In the genomic region with DNA sequence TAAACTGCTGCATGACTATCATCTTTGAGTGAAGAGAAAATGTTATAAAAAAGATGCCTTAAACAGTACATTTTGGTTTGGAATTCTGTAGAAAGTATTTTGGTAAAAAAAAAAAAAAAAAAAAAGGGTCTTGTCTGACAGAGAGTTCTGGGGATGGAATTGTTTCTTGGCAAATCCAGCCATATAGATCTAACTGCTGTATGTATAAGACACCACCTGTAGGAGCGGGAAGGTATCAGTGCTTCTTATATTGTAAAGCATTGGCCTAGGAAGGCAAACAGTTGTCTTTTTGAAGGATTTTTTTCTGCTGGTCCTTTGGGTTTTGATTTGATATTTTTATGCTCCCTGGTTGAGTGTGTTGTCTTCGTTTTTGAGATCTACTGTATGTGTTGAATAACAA, we compare ENCODE assay signal across 1 cellular context.
TF ChIP-seq lines count a peak whose summit lies in the region.

No MANE protein-coding gene starts in this region.

TF ChIP-seq in A549, 52 proteins besides CTCF, POLR2A, EP300 and RAD21:
- TF ChIP-seq, protein P1, sequence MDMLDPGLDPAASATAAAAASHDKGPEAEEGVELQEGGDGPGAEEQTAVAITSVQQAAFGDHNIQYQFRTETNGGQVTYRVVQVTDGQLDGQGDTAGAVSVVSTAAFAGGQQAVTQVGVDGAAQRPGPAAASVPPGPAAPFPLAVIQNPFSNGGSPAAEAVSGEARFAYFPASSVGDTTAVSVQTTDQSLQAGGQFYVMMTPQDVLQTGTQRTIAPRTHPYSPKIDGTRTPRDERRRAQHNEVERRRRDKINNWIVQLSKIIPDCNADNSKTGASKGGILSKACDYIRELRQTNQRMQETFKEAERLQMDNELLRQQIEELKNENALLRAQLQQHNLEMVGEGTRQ (IDR thresholded peaks at IDR 0.05): no peak
- TF ChIP-seq MAZ (IDR thresholded peaks at IDR 0.05; ENCODE audit: borderline replicate concordance, low read depth, low read length) (no peak), HOXB5 (CRISPR knock-in tag; IDR thresholded peaks at IDR 0.05) (no peak), PHF8 (IDR thresholded peaks at IDR 0.05; ENCODE audit: borderline replicate concordance, low read depth) (no peak), ZC3H11A (IDR thresholded peaks at IDR 0.05) (no peak), KDM5A (IDR thresholded peaks at IDR 0.05) (no peak), EHF (CRISPR knock-in tag; IDR thresholded peaks at IDR 0.05) (no peak), CBX8 (IDR thresholded peaks at IDR 0.05) (no peak), ESRRA (IDR thresholded peaks at IDR 0.05; ENCODE audit: borderline replicate concordance, low read length) (no peak), CEBPB (IDR thresholded peaks at IDR 0.05) (no peak)
- TF ChIP-seq, protein P2, sequence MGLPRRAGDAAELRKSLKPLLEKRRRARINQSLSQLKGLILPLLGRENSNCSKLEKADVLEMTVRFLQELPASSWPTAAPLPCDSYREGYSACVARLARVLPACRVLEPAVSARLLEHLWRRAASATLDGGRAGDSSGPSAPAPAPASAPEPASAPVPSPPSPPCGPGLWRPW (IDR thresholded peaks at IDR 0.05): no peak
